In genomic region chr12:59055204-59055839, GRCh38 we compare ENCODE assay signal across 10 cellular contexts.
A peak's percentile ranks its signal among the peaks of the same experiment; 100 is the strongest.
DNase-seq lines count a peak whose midpoint lies in the region; ATAC-seq and TF ChIP-seq lines count a peak whose summit lies in the region.
"Had no signal": no experiment of that assay in that cellular context is flagged by ENCODE, and none has a peak within 500 bp of the region (broad histone marks: within the 10 kb centered on the region; RNA-seq: fewer than 3 reads in every experiment).

No MANE protein-coding gene starts in this region.

- no peaks in the 10 kb centered on the region for H3K36me3 ChIP-seq in RWPE2 (ENCODE audit: low read depth)
- no peaks in the 10 kb centered on the region for H3K36me3 ChIP-seq in lower lobe of right lung

- H3K4me3 ChIP-seq in RWPE2 (ENCODE audit: severe bottlenecking) (no peak overlapping the region), lower lobe of right lung (no peak overlapping the region)

- H3K27me3 Mint-ChIP-seq in effector memory CD8-positive, alpha-beta T cell = no peaks in the 10 kb centered on the region

- ATAC-seq in GM18505 (IDR thresholded peaks at IDR 0.05; ENCODE audit: unreplicated experiment) (peak; percentile 81), HG02610 (IDR thresholded peaks at IDR 0.05; ENCODE audit: unreplicated experiment) (peak; percentile 94), RWPE2 (ENCODE audit: low read depth) (peak; percentile 99), lower lobe of right lung (peak; percentile 72 to 82)
- no peak for ATAC-seq in effector memory CD8-positive, alpha-beta T cell (replicated peaks)

- no peaks in the 10 kb centered on the region for H3K27me3 ChIP-seq in RWPE2 (ENCODE audit: insufficient read depth, poor library complexity, severe bottlenecking)
- no peaks in the 10 kb centered on the region for H3K27me3 ChIP-seq in lower lobe of right lung (ENCODE audit: low read depth)

- intact Hi-C loops in lower lobe of right lung (cut with DNase I) = no loop called here

- no peak for TF ChIP-seq CTCF in RWPE2 (IDR thresholded peaks at IDR 0.05; ENCODE audit: poor library complexity, severe bottlenecking)
- TF ChIP-seq CTCF in lower lobe of right lung (IDR thresholded peaks at IDR 0.05) = no peak

- no peak for TF ChIP-seq POLR2A in GM18505 (IDR thresholded peaks at IDR 0.05; ENCODE audit: borderline replicate concordance, extremely low read depth, insufficient read depth, insufficient read length)

- H3K9me3 ChIP-seq in RWPE2 (ENCODE audit: severe bottlenecking) (no peaks in the 10 kb centered on the region), lower lobe of right lung (no peaks in the 10 kb centered on the region)

- DNase-seq in RWPE2 (ENCODE audit: low spot score) = no peak
- no peak for DNase-seq in lower lobe of right lung
- DNase-seq in effector memory CD8-positive, alpha-beta T cell = no peak
- DNase-seq in activated CD8-positive, alpha-beta memory T cell treated with anti-CD3 and anti-CD28 coated beads for 24 hours = no peak
- no peak for DNase-seq in SKM-1 treated with dmso at 0.1 percent for 144 hours (lab: John Stamatoyannopoulos, UW; ENCODE audit: unreplicated experiment)
- DNase-seq in NCI-H1105 (lab: John Stamatoyannopoulos, UW) = no peak
- DNase-seq: NK-92 treated with Interleukin-12 subunit alpha and Interleukin-12 subunit beta, amount 100 ng/mL, for 24 hours had no signal

- H3K9me3 Mint-ChIP-seq in effector memory CD8-positive, alpha-beta T cell = peaks cover 1 to 8% of the 10 kb centered on the region in 2 donors

- H3K36me3 Mint-ChIP-seq in effector memory CD8-positive, alpha-beta T cell (ENCODE audit: insufficient read depth) = no peaks in the 10 kb centered on the region

- no peak overlapping the region for H3K27ac Mint-ChIP-seq in effector memory CD8-positive, alpha-beta T cell

- H3K4me1 Mint-ChIP-seq in effector memory CD8-positive, alpha-beta T cell (ENCODE audit: low read depth in 2 of 2) = no peaks in the 10 kb centered on the region

- H3K4me1 ChIP-seq in RWPE2 (ENCODE audit: insufficient read depth, poor library complexity, severe bottlenecking) = peaks cover 34% of the 10 kb centered on the region
- H3K4me1 ChIP-seq in lower lobe of right lung = no peaks in the 10 kb centered on the region

- H3K4me3 Mint-ChIP-seq in effector memory CD8-positive, alpha-beta T cell = no peak overlapping the region
- H3K4me3 Mint-ChIP-seq: neural crest cell had no signal

- H3K27ac ChIP-seq in RWPE2 (ENCODE audit: poor library complexity, severe bottlenecking) (peak overlapping the region; percentile 90), lower lobe of right lung (no peak overlapping the region)
